Comparison of ENCODE assay signal across 18 cellular contexts in genomic region chr4:51884055-51884454, GRCh38. TPM values are rescaled to one million over a fixed set of nuclear protein-coding genes. Genes with fewer than 3 reads are reported as not detected.
DNase-seq lines count a peak whose midpoint lies in the region; ATAC-seq and TF ChIP-seq lines count a peak whose summit lies in the region.
"Had no signal": no experiment of that assay in that cellular context is flagged by ENCODE, and none has a peak within 500 bp of the region (broad histone marks: within the 10 kb centered on the region; RNA-seq: fewer than 3 reads in every experiment).

No MANE protein-coding gene starts in this region.

- peaks cover 46% of the 10 kb centered on the region for H3K36me3 Mint-ChIP-seq in endodermal cell (ENCODE audit: low read depth)
- peaks cover 70% of the 10 kb centered on the region for H3K36me3 Mint-ChIP-seq in nephron (ENCODE audit: low read depth)

- H3K4me3 ChIP-seq in H7 (ENCODE audit: insufficient read depth, low read depth, low read length): no peak overlapping the region
- H3K4me3 ChIP-seq in NB4 (ENCODE audit: low read depth, low read length): no peak overlapping the region
- H3K4me3 ChIP-seq in endodermal cell (ENCODE audit: low read length): peak overlapping the region; percentile 7
- H3K4me3 ChIP-seq: Peyer's patch had no signal

- DNase-seq in H7: peak; percentile 32
- DNase-seq in NB4 (ENCODE audit: low read depth): peak; percentile 49
- no peak for DNase-seq in endodermal cell
- no peak for DNase-seq in activated CD4-positive, alpha-beta T cell treated with anti-CD3 and anti-CD28 coated beads for 1 hour
- DNase-seq: ACHN; CD4-positive, alpha-beta T cell; DND-41; GDM1; MM.1S; NCI-H1417; NCI-H2029 treated with DMSO at 0.1 percent for 48 hours; NCI-H510A; NCI-H82; Peyer's patch; SHP77 treated with DMSO at 0.1 percent for 48 hours had no signal

- H3K9ac ChIP-seq in endodermal cell (ENCODE audit: extremely low read depth, low read length, poor library complexity, severe bottlenecking): peak overlapping the region; percentile 31

- TF ChIP-seq CTCF in NB4 (IDR thresholded peaks at IDR 0.05; ENCODE audit: low read depth, low read length) (no peak), endodermal cell (conservative IDR thresholded peaks at IDR 0.05) (peak; percentile 17), nephron (IDR thresholded peaks at IDR 0.05; ENCODE audit: unreplicated experiment in 3 of 3) (no peak)

- H3K4me1 ChIP-seq in endodermal cell (ENCODE audit: control insufficient read depth, insufficient read depth, low read length): peaks cover 13% of the 10 kb centered on the region
- H3K4me1 ChIP-seq: Peyer's patch had no signal

- H3K36me3 ChIP-seq in H7 (replicated peaks; ENCODE audit: control insufficient read depth, insufficient read depth, low read length): no peaks in the 10 kb centered on the region; the same call in 1 of the 2 replicates
- H3K36me3 ChIP-seq in endodermal cell (ENCODE audit: control insufficient read depth, insufficient read depth, low read length): peaks cover 64% of the 10 kb centered on the region

- H3K27me3 Mint-ChIP-seq in endodermal cell (ENCODE audit: insufficient read depth) (no peaks in the 10 kb centered on the region), nephron (ENCODE audit: low read depth) (no peaks in the 10 kb centered on the region)
- H3K27me3 Mint-ChIP-seq: CD4-positive, alpha-beta T cell had no signal

- peak overlapping the region; percentile 42 for H3K27ac ChIP-seq in endodermal cell (ENCODE audit: low read depth, low read length)
- H3K27ac ChIP-seq: Peyer's patch had no signal

- WGBS in endodermal cell (ENCODE audit: insufficient coverage in 1 of 2, insufficient read length in 1 of 2), 2 experiments: 81% methylated on average over 2 of the region's 2 CpGs; no CpG with 5 or more reads in 1 of the 2 experiments

- H3K27me3 ChIP-seq in H7 (ENCODE audit: control insufficient read depth, insufficient read depth, low read length) (no peaks in the 10 kb centered on the region), endodermal cell (ENCODE audit: control insufficient read depth, insufficient read depth, low read length, poor library complexity, severe bottlenecking) (no peaks in the 10 kb centered on the region)
- H3K27me3 ChIP-seq: Peyer's patch had no signal

- H3K27ac Mint-ChIP-seq in endodermal cell (peak overlapping the region; percentile 86), nephron (peak overlapping the region in 2 of 3 experiments; percentile 9 to 61)
- H3K27ac Mint-ChIP-seq: CD4-positive, alpha-beta T cell had no signal

- ATAC-seq in HG02840 (IDR thresholded peaks at IDR 0.05; ENCODE audit: low FRiP score, unreplicated experiment) (no peak), HG03108 (IDR thresholded peaks at IDR 0.05; ENCODE audit: unreplicated experiment) (no peak)

- peaks cover 19% of the 10 kb centered on the region for H3K4me1 Mint-ChIP-seq in endodermal cell
- H3K4me1 Mint-ChIP-seq in nephron: no peaks in the 10 kb centered on the region

- H3K9me3 ChIP-seq in endodermal cell (ENCODE audit: control insufficient read depth, low read length): no peaks in the 10 kb centered on the region
- H3K9me3 ChIP-seq: Peyer's patch had no signal

- no peaks in the 10 kb centered on the region for H3K9me3 Mint-ChIP-seq in endodermal cell
- H3K9me3 Mint-ChIP-seq in nephron: no peaks in the 10 kb centered on the region
- H3K9me3 Mint-ChIP-seq: CD4-positive, alpha-beta T cell had no signal

- H3K4me3 Mint-ChIP-seq in endodermal cell: no peak overlapping the region
- H3K4me3 Mint-ChIP-seq in nephron: no peak overlapping the region
- H3K4me3 Mint-ChIP-seq: CD4-positive, alpha-beta T cell had no signal

- TF ChIP-seq POLR2A in NB4 (IDR thresholded peaks at IDR 0.05; ENCODE audit: extremely low read depth, insufficient read length): no peak

RNA-seq across cellular contexts. Expression of gene DCUN1D4, which starts 41.1 kb away (rescaled TPM):
- total RNA-seq in H7 (2014; rRNA removed; shearing (Covaris generic)): 10.4 and 15.5 TPM in 2 replicates
- total RNA-seq in endodermal cell: 10 to 100 TPM; 42.0 to 51.5 TPM
- 32.6 TPM for polyA plus RNA-seq in endodermal cell (2013, experiment 1 of 2)
- 40.9 TPM for polyA plus RNA-seq in endodermal cell (2013, experiment 2 of 2)

Comparison
In these comparisons a context has a peak if more than half of its experiments do, and no peak if none do; other contexts are left out.
1. DNase-seq: peak in H7 (single experiment) and NB4 (single experiment); none in endodermal cell (single experiment) and activated CD4-positive, alpha-beta T cell treated with anti-CD3 and anti-CD28 coated beads for 1 hour (single experiment).